In genomic region chr4:101864660-101865059, GRCh38 we compare ENCODE assay signal across 11 cellular contexts.
"Had no signal": no experiment of that assay in that cellular context is flagged by ENCODE, and none has a peak within 500 bp of the region (broad histone marks: within the 10 kb centered on the region; RNA-seq: fewer than 3 reads in every experiment).

No MANE protein-coding gene starts in this region.

- ATAC-seq: activated T-helper 17 cell treated with anti-CD3 and anti-CD28 coated beads, Interleukin-2, amount 50 U/mL, for 72 hours; naive thymus-derived CD4-positive, alpha-beta T cell; stimulated activated effector memory CD8-positive, alpha-beta T cell treated with anti-CD3 and anti-CD28 coated beads, Interleukin-12 subunit alpha, Interleukin-12 subunit beta, amount 100 ng/mL, for 72 hours had no signal

- H3K4me1 ChIP-seq: parathyroid adenoma, tibial artery had no signal

- DNase-seq: activated CD4-positive, alpha-beta T cell treated with anti-CD3 and anti-CD28 coated beads, Interleukin-2, amount 50 U/mL, for 1 hour; activated CD4-positive, CD25-positive, alpha-beta regulatory T cell; activated naive CD4-positive, alpha-beta T cell treated with Interleukin-2 at 50 U/mL for 16 hours; anterior cingulate cortex; naive thymus-derived CD4-positive, alpha-beta T cell; tibial artery had no signal

- H3K4me3 Mint-ChIP-seq: activated T-helper 17 cell treated with anti-CD3 and anti-CD28 coated beads, Interleukin-2, amount 50 U/mL, for 72 hours; naive thymus-derived CD4-positive, alpha-beta T cell; stimulated activated effector memory CD8-positive, alpha-beta T cell treated with anti-CD3 and anti-CD28 coated beads, Interleukin-12 subunit alpha, Interleukin-12 subunit beta, amount 100 ng/mL, for 72 hours had no signal

- H3K9me3 ChIP-seq: neutrophil, tibial artery had no signal

- H3K4me1 Mint-ChIP-seq: activated T-helper 17 cell treated with anti-CD3 and anti-CD28 coated beads, Interleukin-2, amount 50 U/mL, for 72 hours; naive thymus-derived CD4-positive, alpha-beta T cell; stimulated activated effector memory CD8-positive, alpha-beta T cell treated with anti-CD3 and anti-CD28 coated beads, Interleukin-12 subunit alpha, Interleukin-12 subunit beta, amount 100 ng/mL, for 72 hours had no signal

- H3K4me3 ChIP-seq: lung, tibial artery had no signal

- H3K27ac ChIP-seq: neutrophil, parathyroid adenoma, tibial artery had no signal

- H3K9ac ChIP-seq: parathyroid adenoma had no signal

- H3K36me3 Mint-ChIP-seq: naive thymus-derived CD4-positive, alpha-beta T cell; stimulated activated effector memory CD8-positive, alpha-beta T cell treated with anti-CD3 and anti-CD28 coated beads, Interleukin-12 subunit alpha, Interleukin-12 subunit beta, amount 100 ng/mL, for 72 hours had no signal

- H3K36me3 ChIP-seq: neutrophil, tibial artery had no signal

- H3K27ac Mint-ChIP-seq: activated T-helper 17 cell treated with anti-CD3 and anti-CD28 coated beads, Interleukin-2, amount 50 U/mL, for 72 hours; naive thymus-derived CD4-positive, alpha-beta T cell; stimulated activated effector memory CD8-positive, alpha-beta T cell treated with anti-CD3 and anti-CD28 coated beads, Interleukin-12 subunit alpha, Interleukin-12 subunit beta, amount 100 ng/mL, for 72 hours had no signal

- H2AFZ ChIP-seq: parathyroid adenoma had no signal

- H3K27me3 ChIP-seq: neutrophil, tibial artery had no signal

- H3K9me3 Mint-ChIP-seq: activated T-helper 17 cell treated with anti-CD3 and anti-CD28 coated beads, Interleukin-2, amount 50 U/mL, for 72 hours; stimulated activated effector memory CD8-positive, alpha-beta T cell treated with anti-CD3 and anti-CD28 coated beads, Interleukin-12 subunit alpha, Interleukin-12 subunit beta, amount 100 ng/mL, for 72 hours had no signal
